In genomic region chr9:1202512-1203285, GRCh38 we compare ENCODE assay signal across 26 cellular contexts.
"Had no signal": no experiment of that assay in that cellular context is flagged by ENCODE, and none has a peak within 500 bp of the region (broad histone marks: within the 10 kb centered on the region; RNA-seq: fewer than 3 reads in every experiment).

No MANE protein-coding gene starts in this region.

- H3K27ac ChIP-seq: breast epithelium, esophagus squamous epithelium, gastrocnemius medialis, hepatocyte, ovary, psoas muscle, right atrium auricular region, testis had no signal

- DNase-seq: activated CD4-positive, alpha-beta T cell treated with anti-CD3 and anti-CD28 coated beads, Interleukin-2, amount 50 U/mL, for 1 hour; activated CD8-positive, alpha-beta memory T cell treated with anti-CD3 and anti-CD28 coated beads, Interleukin-2, amount 10 ng/mL, durations not matched to agents 7 days and 5 days; activated CD8-positive, alpha-beta T cell treated with anti-CD3 and anti-CD28 coated beads, Interleukin-2, amount 10 ng/mL, durations not matched to agents 7 days and 5 days; activated naive CD4-positive, alpha-beta T cell; activated T-cell treated with anti-CD3 and anti-CD28 coated beads, Interleukin-2, amount 50 U/mL, for 48 hours; dermis blood vessel endothelial cell; effector CD4-positive, alpha-beta T cell; esophagus squamous epithelium; gastrocnemius medialis; glutamatergic neuron; islet precursor cell; left ventricle myocardium superior; naive thymus-derived CD4-positive, alpha-beta T cell; ovary; psoas muscle; stimulated activated CD4-positive, alpha-beta T cell treated with anti-CD3 and anti-CD28 coated beads, Interleukin-2, amount 100 ng/mL, for 48 hours; stimulated activated naive CD4-positive, alpha-beta T cell treated with Interleukin-2 at 50 U/mL for 16 hours; T-helper 17 cell; T1000; testis; trophoblast cell had no signal

- ATAC-seq: activated CD8-positive, alpha-beta memory T cell treated with anti-CD3 and anti-CD28 coated beads, Interleukin-2, amount 10 ng/mL, durations not matched to agents 7 days and 5 days; activated CD8-positive, alpha-beta T cell treated with anti-CD3 and anti-CD28 coated beads, Interleukin-2, amount 10 ng/mL, durations not matched to agents 7 days and 5 days; activated naive CD4-positive, alpha-beta T cell treated with anti-CD3 and anti-CD28 coated beads, Interleukin-2, amount 50 U/mL, for 72 hours; gastrocnemius medialis; left ventricle myocardium superior; naive thymus-derived CD4-positive, alpha-beta T cell; psoas muscle; T-helper 17 cell; WTC11 had no signal
